9 cellular contexts compared by ENCODE assay signal in genomic region chr16:24568392-24568791, GRCh38. TPM values are rescaled to one million over a fixed set of nuclear protein-coding genes. Genes with fewer than 3 reads are reported as not detected.
DNase-seq lines count a peak whose midpoint lies in the region; ATAC-seq and TF ChIP-seq lines count a peak whose summit lies in the region.
"Had no signal": no experiment of that assay in that cellular context is flagged by ENCODE, and none has a peak within 500 bp of the region (broad histone marks: within the 10 kb centered on the region; RNA-seq: fewer than 3 reads in every experiment).

No MANE protein-coding gene starts in this region.

- H3K36me3 Mint-ChIP-seq in activated T-helper 2 cell treated with anti-CD3 and anti-CD28 coated beads, Interferon-gamma antibody, Interleukin-2, Interleukin-4, amounts not matched to agents 10 μg/mL and 5 μg/mL and 100 μg/mL, durations not matched to agents 14 hours and 24 hours and 36 hours (ENCODE audit: low read depth) = peaks cover 83% of the 10 kb centered on the region

- H3K4me3 ChIP-seq in BJ (ENCODE audit: low read depth, low read length) (no peak overlapping the region), LNCaP clone FGC (ENCODE audit: low read depth, low read length) (no peak overlapping the region), body of pancreas (no peak overlapping the region)

- H3K27ac ChIP-seq in body of pancreas = no peak overlapping the region

- H3K4me1 ChIP-seq in body of pancreas = no peaks in the 10 kb centered on the region

- TF ChIP-seq POLR2A in body of pancreas (IDR thresholded peaks at IDR 0.05) = no peak

- intact Hi-C loops in body of pancreas (cut with DNase I) = loop anchor here (10.0 kb wide), 1 partner anchor 226 kb away; no protein-coding TSS in a partner anchor
- intact Hi-C loops in activated T-helper 2 cell treated with anti-CD3 and anti-CD28 coated beads, Interferon-gamma antibody, Interleukin-2, Interleukin-4, amounts not matched to agents 10 μg/mL and 5 μg/mL and 100 μg/mL, durations not matched to agents 14 hours and 24 hours and 36 hours (cut with micrococcal nuclease) = no loop called here

- ATAC-seq in body of pancreas (no peak), GM21737 (IDR thresholded peaks at IDR 0.05; ENCODE audit: unreplicated experiment) (no peak), HG03378 (IDR thresholded peaks at IDR 0.05; ENCODE audit: unreplicated experiment) (no peak)

- peak; percentile 33 for TF ChIP-seq CTCF in BJ (IDR thresholded peaks at IDR 0.05; ENCODE audit: insufficient read depth, low read depth, low read length)
- peak; percentile 51 for TF ChIP-seq CTCF in LNCaP clone FGC (IDR thresholded peaks at IDR 0.05; ENCODE audit: control insufficient read depth, extremely low read depth, insufficient read depth)
- peak in 4 of 7 experiments; percentile 11 to 28 (median 22) for TF ChIP-seq CTCF in body of pancreas (IDR thresholded peaks at IDR 0.05)

- H3K36me3 ChIP-seq in BJ (ENCODE audit: control insufficient read depth, insufficient read depth, low read length) (peaks cover 22% of the 10 kb centered on the region), body of pancreas (replicated peaks in 1 of 2; ENCODE audit: insufficient read depth in 1 of 2, low read depth in 2 of 2) (peaks cover 25 to 62% of the 10 kb centered on the region in 2 donors)

- H3K27me3 ChIP-seq in BJ (ENCODE audit: control insufficient read depth, insufficient read depth, low read length) = no peaks in the 10 kb centered on the region
- no peaks in the 10 kb centered on the region for H3K27me3 ChIP-seq in body of pancreas

- CTCF ChIA-PET in BJ (lab: Yijun Ruan, JAX) = no interaction called here

- WGBS in body of pancreas, 2 donors = 67 to 80% methylated on average over 4 of the region's 4 CpGs

- no peaks in the 10 kb centered on the region for H3K9me3 ChIP-seq in body of pancreas

- DNase-seq in BJ (ENCODE audit: low read depth) (no peak), LNCaP clone FGC (ENCODE audit: low read depth) (no peak), body of pancreas (no peak), lung microvascular endothelial cell (ENCODE audit: low read depth in 2 of 2) (peak; percentile 41 to 60), HPDE6-E6E7 (ENCODE audit: extremely low spot score) (no peak)
- DNase-seq in activated T-helper 2 cell treated with anti-CD3 and anti-CD28 coated beads, Interferon-gamma antibody, Interleukin-2, Interleukin-4, amounts not matched to agents 10 μg/mL and 5 μg/mL and 100 μg/mL, durations not matched to agents 14 hours and 24 hours and 36 hours (ENCODE audit: low spot score) = no peak
- DNase-seq: amniotic stem cell had no signal

- H3K4me1 Mint-ChIP-seq in activated T-helper 2 cell treated with anti-CD3 and anti-CD28 coated beads, Interferon-gamma antibody, Interleukin-2, Interleukin-4, amounts not matched to agents 10 μg/mL and 5 μg/mL and 100 μg/mL, durations not matched to agents 14 hours and 24 hours and 36 hours (ENCODE audit: low read depth) = peaks cover 3% of the 10 kb centered on the region

- H3K27ac Mint-ChIP-seq in activated T-helper 2 cell treated with anti-CD3 and anti-CD28 coated beads, Interferon-gamma antibody, Interleukin-2, Interleukin-4, amounts not matched to agents 10 μg/mL and 5 μg/mL and 100 μg/mL, durations not matched to agents 14 hours and 24 hours and 36 hours = no peak overlapping the region

- H3K4me3 Mint-ChIP-seq in activated T-helper 2 cell treated with anti-CD3 and anti-CD28 coated beads, Interferon-gamma antibody, Interleukin-2, Interleukin-4, amounts not matched to agents 10 μg/mL and 5 μg/mL and 100 μg/mL, durations not matched to agents 14 hours and 24 hours and 36 hours (ENCODE audit: low read depth) = no peak overlapping the region

- H3K27me3 Mint-ChIP-seq in activated T-helper 2 cell treated with anti-CD3 and anti-CD28 coated beads, Interferon-gamma antibody, Interleukin-2, Interleukin-4, amounts not matched to agents 10 μg/mL and 5 μg/mL and 100 μg/mL, durations not matched to agents 14 hours and 24 hours and 36 hours (ENCODE audit: low read depth) = no peaks in the 10 kb centered on the region

- POLR2A ChIA-PET in BJ (lab: Charles Lee) = no interaction called here

- H3K9me3 Mint-ChIP-seq in activated T-helper 2 cell treated with anti-CD3 and anti-CD28 coated beads, Interferon-gamma antibody, Interleukin-2, Interleukin-4, amounts not matched to agents 10 μg/mL and 5 μg/mL and 100 μg/mL, durations not matched to agents 14 hours and 24 hours and 36 hours = peaks cover 5% of the 10 kb centered on the region

RNA-seq across cellular contexts. Expression of gene RBBP6, which starts 29.0 kb away (rescaled TPM):
- polyA plus RNA-seq in BJ (2011; rRNA removed) = 11.7 and 21.3 TPM in 2 replicates
- polyA minus RNA-seq in BJ (2011; rRNA and poly(A)+ RNA removed) = 16.1 and 20.1 TPM in 2 replicates
- 10 to 100 TPM; 31.1 to 63.0 TPM for total RNA-seq in body of pancreas
- total RNA-seq in lung microvascular endothelial cell = 8.9 and 11.3 TPM in 2 replicates
- 63.8 and 65.4 TPM in 2 replicates for total RNA-seq in activated T-helper 2 cell treated with anti-CD3 and anti-CD28 coated beads, Interferon-gamma antibody, Interleukin-2, Interleukin-4, amounts not matched to agents 10 μg/mL and 5 μg/mL and 100 μg/mL, durations not matched to agents 14 hours and 24 hours and 36 hours

Comparison
In these comparisons a context has a peak if more than half of its experiments do, and no peak if none do; other contexts are left out.
1. DNase-seq: peak in lung microvascular endothelial cell (2 of 2); none in BJ (single experiment), LNCaP clone FGC (single experiment), body of pancreas (0 of 4), activated T-helper 2 cell treated with anti-CD3 and anti-CD28 coated beads, Interferon-gamma antibody, Interleukin-2, Interleukin-4, amounts not matched to agents 10 μg/mL and 5 μg/mL and 100 μg/mL, durations not matched to agents 14 hours and 24 hours and 36 hours (single experiment) and HPDE6-E6E7 (single experiment).
2. Peak in every context shown above with its lines, with median percentiles within 50 percentile points of each other: CTCF ChIP-seq.